ENCODE assay signal across 13 cellular contexts in genomic region chr15:92184679-92185230, GRCh38.
DNase-seq lines count a peak whose midpoint lies in the region; ATAC-seq lines count a peak whose summit lies in the region.
"Had no signal": no experiment of that assay in that cellular context is flagged by ENCODE, and none has a peak within 500 bp of the region (broad histone marks: within the 10 kb centered on the region; RNA-seq: fewer than 3 reads in every experiment).

No MANE protein-coding gene starts in this region.

- H3K36me3 Mint-ChIP-seq in activated T-helper 17 cell treated with anti-CD3 and anti-CD28 coated beads, Interleukin-2, amount 50 U/mL, for 72 hours (ENCODE audit: low read depth), result no peaks in the 10 kb centered on the region
- H3K36me3 Mint-ChIP-seq: CD4-positive, alpha-beta memory T cell had no signal

- peaks cover 28% of the 10 kb centered on the region for H3K27me3 Mint-ChIP-seq in activated T-helper 17 cell treated with anti-CD3 and anti-CD28 coated beads, Interleukin-2, amount 50 U/mL, for 72 hours

- DNase-seq in left ventricle myocardium superior (peak; percentile 35), Right ventricle myocardium inferior (ENCODE audit: missing footprints) (no peak), myocyte (ENCODE audit: low read depth) (peak; percentile 52), NCI-H146 (lab: John Stamatoyannopoulos, UW) (no peak), NCI-H2029 (lab: John Stamatoyannopoulos, UW) (no peak), left lobe of liver (ENCODE audit: low spot score) (no peak)
- DNase-seq: ACHN; BE2C; CD4-positive, alpha-beta memory T cell; DMS79; HCEC 1CT; HFFc6 had no signal

- H3K4me3 Mint-ChIP-seq in activated T-helper 17 cell treated with anti-CD3 and anti-CD28 coated beads, Interleukin-2, amount 50 U/mL, for 72 hours, result no peak overlapping the region
- H3K4me3 Mint-ChIP-seq: CD4-positive, alpha-beta memory T cell; HFFc6 had no signal

- no peaks in the 10 kb centered on the region for H3K4me1 Mint-ChIP-seq in activated T-helper 17 cell treated with anti-CD3 and anti-CD28 coated beads, Interleukin-2, amount 50 U/mL, for 72 hours
- H3K4me1 Mint-ChIP-seq: CD4-positive, alpha-beta memory T cell had no signal

- no peak overlapping the region for H3K27ac Mint-ChIP-seq in activated T-helper 17 cell treated with anti-CD3 and anti-CD28 coated beads, Interleukin-2, amount 50 U/mL, for 72 hours
- H3K27ac Mint-ChIP-seq: CD4-positive, alpha-beta memory T cell; HFFc6 had no signal

- ATAC-seq in left ventricle myocardium superior (no peak), Right ventricle myocardium inferior (no peak), left lobe of liver (no peak)
- peak; percentile 18 for ATAC-seq in activated T-helper 17 cell treated with anti-CD3 and anti-CD28 coated beads, Interleukin-2, amount 50 U/mL, for 72 hours (replicated peaks)

- intact Hi-C loops in left ventricle myocardium superior (cut with micrococcal nuclease), result no loop called here
- intact Hi-C loops in Right ventricle myocardium inferior (cut with DNase I), result no loop called here

- H3K9me3 Mint-ChIP-seq in activated T-helper 17 cell treated with anti-CD3 and anti-CD28 coated beads, Interleukin-2, amount 50 U/mL, for 72 hours, result no peaks in the 10 kb centered on the region
- H3K9me3 Mint-ChIP-seq: CD4-positive, alpha-beta memory T cell; HFFc6 had no signal

Comparison
In these comparisons a context has a peak if more than half of its experiments do, and no peak if none do; other contexts are left out.
1. DNase-seq: peak in left ventricle myocardium superior (single experiment) and myocyte (single experiment); none in Right ventricle myocardium inferior (single experiment), NCI-H146 (single experiment), NCI-H2029 (single experiment) and left lobe of liver (single experiment).